8 cellular contexts compared by ENCODE assay signal in genomic region chr2:197432527-197432926, GRCh38. TPM values are rescaled to one million over a fixed set of nuclear protein-coding genes. Genes with fewer than 3 reads are reported as not detected.
DNase-seq lines count a peak whose midpoint lies in the region; ATAC-seq and TF ChIP-seq lines count a peak whose summit lies in the region.
"Not testable (repeated sequence)": the region's sequence is repeated elsewhere in the genome, so short reads cannot be mapped to it uniquely, and the experiment has no call there.

No MANE protein-coding gene starts in this region.

- H3K27me3 ChIP-seq in CD4-positive, alpha-beta memory T cell (ENCODE audit: insufficient read depth, low read length); IMR-90 (ENCODE audit: control insufficient read depth, insufficient read depth, low read length); duodenal mucosa (ENCODE audit: control insufficient read depth in 1 of 2, insufficient read depth in 2 of 2, low read length in 2 of 2); neuron (ENCODE audit: insufficient read depth, low read length); thoracic aorta (replicated peaks; ENCODE audit: insufficient read depth): not testable (repeated sequence)

- not testable (repeated sequence) for TF ChIP-seq POLR2A in IMR-90 (IDR thresholded peaks at IDR 0.05; ENCODE audit: low read depth, low read length)

- not testable (repeated sequence) for H3K4me3 ChIP-seq in CD4-positive, alpha-beta memory T cell (ENCODE audit: low read length in 2 of 2); IMR-90 (ENCODE audit: insufficient read depth, low read depth, low read length)
- H3K4me3 ChIP-seq in duodenal mucosa (ENCODE audit: low read depth in 1 of 2, low read length in 2 of 2) (peak overlapping the region; percentile 96 to 99), neuron (ENCODE audit: low read length) (peak overlapping the region; percentile 84), thoracic aorta (peak overlapping the region; percentile 90)

- not testable (repeated sequence) for H4K91ac ChIP-seq in IMR-90 (ENCODE audit: insufficient read depth, low read depth, low read length)

- H3K9me1 ChIP-seq in IMR-90 (ENCODE audit: insufficient read depth, low read length) = not testable (repeated sequence)

- intact Hi-C loops in CD4-positive, alpha-beta memory T cell (cut with micrococcal nuclease) = loop anchor here (10.0 kb wide), 1 partner anchor 342 kb away; no protein-coding TSS in a partner anchor
- intact Hi-C loops in IMR-90 (cut with micrococcal nuclease) = loop anchor here (10.0 kb wide), 1 partner anchor 272 kb away; the partner anchor contains the start of gene MARS2

- H3K4me2 ChIP-seq in IMR-90 (ENCODE audit: low read depth, low read length) = peak overlapping the region; percentile 62; the same call in 1 of the 2 replicates

- not testable (repeated sequence) for H2BK5ac ChIP-seq in IMR-90 (ENCODE audit: low read depth, low read length, poor library complexity, severe bottlenecking)

- H3K9me3 ChIP-seq in CD4-positive, alpha-beta memory T cell (ENCODE audit: control insufficient read depth in 1 of 2, low read length in 2 of 2); IMR-90 (ENCODE audit: control insufficient read depth, insufficient read depth, low read length); duodenal mucosa (ENCODE audit: control insufficient read depth in 1 of 2, low read length in 2 of 2); neuron (ENCODE audit: low read length); thoracic aorta: not testable (repeated sequence)

- not testable (repeated sequence) for H2AK5ac ChIP-seq in IMR-90 (ENCODE audit: low read depth, low read length)

- not testable (repeated sequence) for H2AK9ac ChIP-seq in IMR-90 (replicated peaks; ENCODE audit: low read depth, low read length, poor library complexity)

- in situ Hi-C loops in IMR-90 (cut with MboI; ENCODE audit: low sequenced_read_pairs) = not testable (repeated sequence)

- H3K36me3 ChIP-seq in CD4-positive, alpha-beta memory T cell (ENCODE audit: insufficient read depth, low read length); IMR-90 (ENCODE audit: control insufficient read depth, insufficient read depth, low read length); duodenal mucosa (ENCODE audit: control insufficient read depth in 1 of 2, insufficient read depth in 2 of 2, low read length in 2 of 2); neuron (ENCODE audit: insufficient read depth, low read length); thoracic aorta: not testable (repeated sequence)

- POLR2A ChIA-PET in CD4-positive, alpha-beta memory T cell (lab: Charles Lee; ENCODE audit: partially characterized antibody) = interaction anchor here (0.6 to 8.0 kb wide), 5 partner anchors 21 to 637 kb away, joined by 3 to 187 read pairs (median 49); partner anchors contain the start of genes COQ10B, HSPD1, HSPE1 and MOB4
- POLR2A ChIA-PET in IMR-90 (lab: Charles Lee; ENCODE audit: unreplicated experiment) (interaction anchor here (0.7 kb wide), 1 partner anchor 20 kb away, joined by 6 read pairs; the partner anchor contains the start of gene COQ10B), T-cell (lab: Charles Lee) (interaction anchor here (0.5 to 1.5 kb wide), 9 partner anchors 8 to 404 kb away, joined by 3 to 11 read pairs (median 3); partner anchors contain the start of genes HSPD1 (in 1 of the 2) and HSPE1 (in 1 of the 2))

- peak overlapping the region; percentile 50 to 100 (median 100) for H3K4me3 Mint-ChIP-seq in CD4-positive, alpha-beta memory T cell
- H3K4me3 Mint-ChIP-seq in T-cell = peak overlapping the region; percentile 38 to 99 (median 94)
- peak overlapping the region; percentile 86 for H3K4me3 Mint-ChIP-seq in activated naive CD4-positive, alpha-beta T cell treated with anti-CD3 and anti-CD28 coated beads, Interleukin-2, amount 10 ng/mL, durations not matched to agents 7 days and 5 days
- H3K4me3 Mint-ChIP-seq in immature natural killer cell = peak overlapping the region; percentile 99 to 100 (median 100)

- peaks cover 48 to 87% (median 66%) of the 10 kb centered on the region in 4 donors for H3K4me1 Mint-ChIP-seq in CD4-positive, alpha-beta memory T cell
- peaks cover 75 to 77% (median 76%) of the 10 kb centered on the region in 3 donors for H3K4me1 Mint-ChIP-seq in T-cell
- peaks cover 66% of the 10 kb centered on the region for H3K4me1 Mint-ChIP-seq in activated naive CD4-positive, alpha-beta T cell treated with anti-CD3 and anti-CD28 coated beads, Interleukin-2, amount 10 ng/mL, durations not matched to agents 7 days and 5 days
- peaks cover 78 to 85% of the 10 kb centered on the region in 2 donors for H3K4me1 Mint-ChIP-seq in immature natural killer cell

- H3K9me3 Mint-ChIP-seq in CD4-positive, alpha-beta memory T cell; T-cell; activated naive CD4-positive, alpha-beta T cell treated with anti-CD3 and anti-CD28 coated beads, Interleukin-2, amount 10 ng/mL, durations not matched to agents 7 days and 5 days; immature natural killer cell: not testable (repeated sequence)

- DNase-seq in CD4-positive, alpha-beta memory T cell; IMR-90; T-cell; activated naive CD4-positive, alpha-beta T cell treated with anti-CD3 and anti-CD28 coated beads, Interleukin-2, amount 10 ng/mL, durations not matched to agents 7 days and 5 days; immature natural killer cell; thoracic aorta (ENCODE audit: low spot score): not testable (repeated sequence)

- H3K27me3 Mint-ChIP-seq in CD4-positive, alpha-beta memory T cell; T-cell; activated naive CD4-positive, alpha-beta T cell treated with anti-CD3 and anti-CD28 coated beads, Interleukin-2, amount 10 ng/mL, durations not matched to agents 7 days and 5 days: not testable (repeated sequence)
- H3K27me3 Mint-ChIP-seq in immature natural killer cell (ENCODE audit: low read depth in 3 of 3) = peaks cover 10 to 13% (median 11%) of the 10 kb centered on the region in 3 donors

- H4K5ac ChIP-seq in IMR-90 (ENCODE audit: low read depth, low read length) = not testable (repeated sequence)

- not testable (repeated sequence) for TF ChIP-seq RAD21 in IMR-90 (IDR thresholded peaks at IDR 0.05; ENCODE audit: low read length)

- dilution Hi-C loops in IMR-90 (cut with HindIII; ENCODE audit: low sequenced_read_pairs, unreplicated experiment) = not testable (repeated sequence)

- not testable (repeated sequence) for H2AFZ ChIP-seq in IMR-90 (replicated peaks; ENCODE audit: low read length, poor library complexity); neuron (ENCODE audit: low read depth, low read length)

- not testable (repeated sequence) for H4K8ac ChIP-seq in IMR-90 (ENCODE audit: low read depth in 2 of 2, low read length in 2 of 2)

- not testable (repeated sequence) for H3K4ac ChIP-seq in IMR-90 (ENCODE audit: low read depth, low read length)

- not testable (repeated sequence) for H3K56ac ChIP-seq in IMR-90 (ENCODE audit: extremely low read depth, insufficient read depth, low read length)

- peaks cover 0 to 50% of the 10 kb centered on the region in 2 donors for H3K36me3 Mint-ChIP-seq in CD4-positive, alpha-beta memory T cell
- H3K36me3 Mint-ChIP-seq in T-cell = peaks cover 15% of the 10 kb centered on the region
- H3K36me3 Mint-ChIP-seq in activated naive CD4-positive, alpha-beta T cell treated with anti-CD3 and anti-CD28 coated beads, Interleukin-2, amount 10 ng/mL, durations not matched to agents 7 days and 5 days = peaks cover 31% of the 10 kb centered on the region
- H3K36me3 Mint-ChIP-seq in immature natural killer cell = not testable (repeated sequence)

- not testable (repeated sequence) for H2BK120ac ChIP-seq in IMR-90 (ENCODE audit: low read depth, low read length)

- not testable (repeated sequence) for H2BK20ac ChIP-seq in IMR-90 (ENCODE audit: low read depth, low read length)

- H2BK15ac ChIP-seq in IMR-90 (ENCODE audit: low read depth, low read length) = not testable (repeated sequence)

- CTCF ChIA-PET in CD4-positive, alpha-beta memory T cell (lab: Charles Lee; ENCODE audit: partially characterized antibody) = interaction anchor here (1.4 to 4.1 kb wide), 2 partner anchors 9 to 21 kb away, joined by 9 to 22 read pairs; partner anchors contain the start of gene COQ10B
- CTCF ChIA-PET in IMR-90 (lab: Yijun Ruan, JAX) = not testable (repeated sequence)
- CTCF ChIA-PET in T-cell (lab: Charles Lee) = interaction anchor here in 1 of 2 donors (1.3 to 1.5 kb wide), 2 partner anchors 20 kb away, joined by 3 to 5 read pairs; partner anchors contain the start of gene COQ10B
- CTCF ChIA-PET in activated naive CD4-positive, alpha-beta T cell treated with anti-CD3 and anti-CD28 coated beads, Interleukin-2, amount 10 ng/mL, durations not matched to agents 7 days and 5 days (lab: Charles Lee) = interaction anchor here (0.6 kb wide), 1 partner anchor 64 kb away, joined by 3 read pairs; no protein-coding TSS in a partner anchor

- not testable (repeated sequence) for TF ChIP-seq CTCF in IMR-90 (conservative IDR thresholded peaks at IDR 0.05; ENCODE audit: low read depth, low read length); thoracic aorta (IDR thresholded peaks at IDR 0.05)

- H3K27ac ChIP-seq in CD4-positive, alpha-beta memory T cell (ENCODE audit: low read depth, low read length) = peak overlapping the region; percentile 35
- H3K27ac ChIP-seq in IMR-90 (ENCODE audit: insufficient read depth, low read length); duodenal mucosa (ENCODE audit: low read depth, low read length); thoracic aorta: not testable (repeated sequence)

- H3K9ac ChIP-seq in IMR-90 (ENCODE audit: low read depth, low read length); duodenal mucosa (ENCODE audit: low read depth in 1 of 2, low read length in 2 of 2): not testable (repeated sequence)

- BruUV-seq in IMR-90 (replicated peaks; lab: Mats Ljungman, UMichigan) = not testable (repeated sequence)

- H3K27ac Mint-ChIP-seq in CD4-positive, alpha-beta memory T cell = peak overlapping the region in 6 of 7 donors; percentile 13 to 99 (median 54)
- peak overlapping the region in 1 of 2 donors; percentile 44 for H3K27ac Mint-ChIP-seq in T-cell
- H3K27ac Mint-ChIP-seq in activated naive CD4-positive, alpha-beta T cell treated with anti-CD3 and anti-CD28 coated beads, Interleukin-2, amount 10 ng/mL, durations not matched to agents 7 days and 5 days = peak overlapping the region; percentile 20
- peak overlapping the region in 4 of 6 donors; percentile 13 to 100 (median 54) for H3K27ac Mint-ChIP-seq in immature natural killer cell

- ATAC-seq in IMR-90 (ENCODE audit: low read depth); T-cell (replicated peaks in 1 of 4); thoracic aorta (ENCODE audit: insufficient number of reproducible peaks, low FRiP score, low read depth): not testable (repeated sequence)

- H3K18ac ChIP-seq in IMR-90 (ENCODE audit: low read depth, low read length) = not testable (repeated sequence)

- H3K4me1 ChIP-seq in CD4-positive, alpha-beta memory T cell (ENCODE audit: insufficient read depth, low read length) = peaks cover 72% of the 10 kb centered on the region
- H3K4me1 ChIP-seq in IMR-90 (ENCODE audit: control insufficient read depth, insufficient read depth, low read length) = not testable (repeated sequence)
- peaks cover 32 to 51% of the 10 kb centered on the region in 2 donors for H3K4me1 ChIP-seq in duodenal mucosa (ENCODE audit: control insufficient read depth in 1 of 2, insufficient read depth in 2 of 2, low read length in 2 of 2)
- H3K4me1 ChIP-seq in neuron (ENCODE audit: insufficient read depth, low read length) = peaks cover 22% of the 10 kb centered on the region
- peaks cover 59 to 63% of the 10 kb centered on the region in 2 donors for H3K4me1 ChIP-seq in thoracic aorta (ENCODE audit: control insufficient read depth in 1 of 2, low read depth in 2 of 2)

- H3K79me1 ChIP-seq in IMR-90 (ENCODE audit: low read depth in 1 of 2, low read length in 2 of 2) = peaks cover 6 to 14% of the 10 kb centered on the region in 2 experiments

- H4K20me1 ChIP-seq in IMR-90 (ENCODE audit: insufficient read depth, low read length) = peaks cover 62% of the 10 kb centered on the region

- 77% methylated on average over 3 of the region's 6 CpGs; no CpG with 5 or more reads in 1 of the 2 experiments for WGBS in IMR-90 (ENCODE audit: extremely low coverage in 2 of 2, insufficient read length in 1 of 2), 2 experiments

- H3K14ac ChIP-seq in IMR-90 (replicated peaks; ENCODE audit: low read depth, low read length) = not testable (repeated sequence)

- not testable (repeated sequence) for H3K23ac ChIP-seq in IMR-90 (ENCODE audit: low read depth, low read length)

RNA-seq across cellular contexts. Expression of gene SF3B1, which starts 2.3 kb away (rescaled TPM):
- 100 to 1,000 TPM; 601 to 604 TPM for total RNA-seq in CD4-positive, alpha-beta memory T cell
- 100 to 1,000 TPM; 103 to 155 TPM for polyA plus RNA-seq in CD4-positive, alpha-beta memory T cell
- total RNA-seq in IMR-90 (2012; rRNA removed) (706 and 942 TPM in 2 replicates), T-cell (100 to 1,000 TPM; 468 to 579 (median 497) TPM), thoracic aorta (100 to 1,000 TPM; 259 to 506 TPM)
- polyA plus RNA-seq in IMR-90 (2012; rRNA removed) (213 and 326 TPM in 2 replicates), immature natural killer cell (100 to 1,000 TPM; 123 to 165 (median 133) TPM)
- polyA plus RNA-seq in IMR-90 (2012; cell fraction: cytosol; rRNA removed) = 35.4 and 57.7 TPM in 2 replicates
- polyA plus RNA-seq in IMR-90 (2012; cell fraction: nucleus; rRNA removed; ENCODE audit: low replicate concordance) = 147 and 3,449 TPM in 2 replicates

RNA-seq across cellular contexts. Expression of gene COQ10B, which starts 20.8 kb away (rescaled TPM):
- total RNA-seq in CD4-positive, alpha-beta memory T cell = 10 to 100 TPM; 31.7 to 33.1 TPM
- 10 to 100 TPM; 44.9 to 88.1 TPM for polyA plus RNA-seq in CD4-positive, alpha-beta memory T cell
- 28.7 and 64.2 TPM in 2 replicates for total RNA-seq in IMR-90 (2012; rRNA removed)
- 6.3 and 9.5 TPM in 2 replicates for polyA plus RNA-seq in IMR-90 (2012; rRNA removed)
- 1.6 and 2.8 TPM in 2 replicates for polyA plus RNA-seq in IMR-90 (2012; cell fraction: cytosol; rRNA removed)
- polyA plus RNA-seq in IMR-90 (2012; cell fraction: nucleus; rRNA removed; ENCODE audit: low replicate concordance) = 0.81 and 4.0 TPM in 2 replicates
- 10 to 100 TPM; 27.3 to 51.4 (median 28.0) TPM for total RNA-seq in T-cell
- 10 to 100 TPM; 49.4 to 80.9 (median 56.6) TPM for polyA plus RNA-seq in immature natural killer cell
- total RNA-seq in thoracic aorta = 10 to 100 TPM; 41.6 to 42.8 TPM
